Comparison of ENCODE assay signal across 1 cellular context in the genomic region with DNA sequence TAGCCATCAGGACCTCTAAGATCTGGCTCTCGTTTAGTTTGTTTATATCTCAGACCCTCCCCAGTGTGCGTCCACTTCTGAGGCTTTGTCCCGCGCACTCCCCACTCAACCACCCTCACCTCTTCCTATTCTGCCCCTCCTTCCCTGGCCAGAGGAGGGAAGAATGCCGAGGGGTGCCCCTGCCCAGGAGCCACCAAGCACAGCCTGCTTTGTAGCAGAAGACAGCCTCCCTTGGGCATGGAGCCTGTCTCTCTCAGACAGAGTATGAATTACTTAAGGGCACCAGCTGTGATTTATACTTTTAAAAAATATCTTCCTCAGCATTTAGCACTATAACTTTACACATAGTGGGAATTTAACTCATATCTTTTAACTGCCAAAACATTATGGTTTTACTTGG.
TF ChIP-seq lines count a peak whose summit lies in the region.

No MANE protein-coding gene starts in this region.

TF ChIP-seq in GM23338, 12 proteins besides CTCF, POLR2A, EP300 and RAD21:
- no peak for TF ChIP-seq ZNF331 (CRISPR knock-in tag; IDR thresholded peaks at IDR 0.05; ENCODE audit: low read depth)
- no peak for TF ChIP-seq ZNF462 (CRISPR knock-in tag; IDR thresholded peaks at IDR 0.05)
- no peak for TF ChIP-seq CREB1 (CRISPR knock-in tag; IDR thresholded peaks at IDR 0.05; ENCODE audit: low read depth)
- no peak for TF ChIP-seq NANOG (IDR thresholded peaks at IDR 0.05; ENCODE audit: borderline replicate concordance)
